ENCODE assay signal across 8 cellular contexts in genomic region chr2:27583390-27583915, GRCh38. TPM values are rescaled to one million over a fixed set of nuclear protein-coding genes. Genes with fewer than 3 reads are reported as not detected.
A peak's percentile ranks its signal among the peaks of the same experiment; 100 is the strongest.
DNase-seq lines count a peak whose midpoint lies in the region; FAIRE-seq and TF ChIP-seq lines count a peak whose summit lies in the region.

No MANE protein-coding gene starts in this region.

- H3K4me1 ChIP-seq in CD4-positive, alpha-beta memory T cell (ENCODE audit: insufficient read depth, low read length): peaks cover 50% of the 10 kb centered on the region
- H3K4me1 ChIP-seq in ascending aorta (peaks cover 0 to 17% of the 10 kb centered on the region in 2 donors), liver (ENCODE audit: control insufficient read depth in 4 of 4, insufficient read depth in 4 of 4, low read length in 3 of 4) (peaks cover 5 to 20% (median 9%) of the 10 kb centered on the region in 4 donors), transverse colon (peaks cover 11 to 33% (median 16%) of the 10 kb centered on the region in 4 donors)

- H3K9ac ChIP-seq in liver (ENCODE audit: low read depth in 1 of 2, low read length in 2 of 2): peak overlapping the region; percentile 27 to 66

- no peaks in the 10 kb centered on the region for H3K9me3 ChIP-seq in CD4-positive, alpha-beta memory T cell (ENCODE audit: control insufficient read depth in 1 of 2, low read length in 2 of 2)
- peaks cover 3 to 17% of the 10 kb centered on the region in 2 donors for H3K9me3 ChIP-seq in ascending aorta
- peaks cover 6 to 15% (median 13%) of the 10 kb centered on the region in 4 donors for H3K9me3 ChIP-seq in liver (ENCODE audit: control insufficient read depth in 4 of 4, low read length in 3 of 4)
- no peaks in the 10 kb centered on the region for H3K9me3 ChIP-seq in transverse colon

- H3K4me1 Mint-ChIP-seq in CD4-positive, alpha-beta memory T cell: peaks cover 40 to 73% (median 51%) of the 10 kb centered on the region in 4 donors

- no peak for FAIRE-seq in urothelium cell line (lab: Jason Lieb, UNC)

- CTCF ChIA-PET in CD4-positive, alpha-beta memory T cell (lab: Charles Lee; ENCODE audit: partially characterized antibody): no interaction called here

- in situ Hi-C loops in transverse colon (cut with MboI; ENCODE audit: low pct_ligation_motif_present in 1 of 4, low pct_unique_long_range_greater_than_20kb in 1 of 4, low sequenced_read_pairs in 3 of 4): no loop called here

- no peak for TF ChIP-seq EP300 in transverse colon (IDR thresholded peaks at IDR 0.05; ENCODE audit: low read depth)

- H3K27ac ChIP-seq in CD4-positive, alpha-beta memory T cell (ENCODE audit: low read depth, low read length): peak overlapping the region; percentile 70
- peak overlapping the region; percentile 56 for H3K27ac ChIP-seq in HL-60 (replicated peaks)
- peak overlapping the region; percentile 61 to 74 for H3K27ac ChIP-seq in ascending aorta
- peak overlapping the region; percentile 14 to 22 for H3K27ac ChIP-seq in liver (ENCODE audit: low read depth in 1 of 2, low read length in 2 of 2)
- H3K27ac ChIP-seq in transverse colon: peak overlapping the region; percentile 53 to 86 (median 78)

- TF ChIP-seq POLR2A in transverse colon (IDR thresholded peaks at IDR 0.05): no peak

- H3K27me3 ChIP-seq in CD4-positive, alpha-beta memory T cell (ENCODE audit: insufficient read depth, low read length): no peaks in the 10 kb centered on the region
- H3K27me3 ChIP-seq in HL-60 (ENCODE audit: insufficient read depth, poor library complexity, severe bottlenecking): no peaks in the 10 kb centered on the region
- no peaks in the 10 kb centered on the region for H3K27me3 ChIP-seq in ascending aorta
- H3K27me3 ChIP-seq in liver (ENCODE audit: control insufficient read depth in 4 of 4, insufficient read depth in 4 of 4, low read length in 3 of 4): no peaks in the 10 kb centered on the region
- H3K27me3 ChIP-seq in transverse colon: no peaks in the 10 kb centered on the region

- no peaks in the 10 kb centered on the region for H3K27me3 Mint-ChIP-seq in CD4-positive, alpha-beta memory T cell

- DNase-seq in CD4-positive, alpha-beta memory T cell: no peak
- DNase-seq in HL-60 (ENCODE audit: low read depth in 1 of 2, low spot score in 1 of 2): peak in 1 of 2 experiments; percentile 35
- DNase-seq in ascending aorta (ENCODE audit: low spot score in 2 of 2): no peak
- no peak for DNase-seq in transverse colon
- no peak for DNase-seq in urothelium cell line (ENCODE audit: low spot score)
- no peak for DNase-seq in GM19238 (ENCODE audit: insufficient read length, low spot score)
- no peak for DNase-seq in SKM-1 (lab: John Stamatoyannopoulos, UW; ENCODE audit: unreplicated experiment)

- H3K9me3 Mint-ChIP-seq in CD4-positive, alpha-beta memory T cell: peaks cover 0 to 6% (median 3%) of the 10 kb centered on the region in 8 donors

- 8% methylated on average over 12 of the region's 12 CpGs for WGBS in liver
- 13 to 18% methylated on average over 4 to 12 of the region's 12 CpGs for WGBS in transverse colon (ENCODE audit: low coverage in 1 of 2), 2 donors

- no peaks in the 10 kb centered on the region for H3K36me3 ChIP-seq in CD4-positive, alpha-beta memory T cell (ENCODE audit: insufficient read depth, low read length)
- no peaks in the 10 kb centered on the region for H3K36me3 ChIP-seq in ascending aorta
- H3K36me3 ChIP-seq in liver (ENCODE audit: control insufficient read depth in 4 of 4, insufficient read depth in 3 of 4, low read depth in 1 of 4, low read length in 3 of 4): no peaks in the 10 kb centered on the region
- H3K36me3 ChIP-seq in transverse colon: no peaks in the 10 kb centered on the region

- TF ChIP-seq CTCF in HL-60 (IDR thresholded peaks at IDR 0.05; ENCODE audit: insufficient read depth, low read length): no peak
- TF ChIP-seq CTCF in ascending aorta (IDR thresholded peaks at IDR 0.05): no peak
- no peak for TF ChIP-seq CTCF in liver (IDR thresholded peaks at IDR 0.05; ENCODE audit: low read depth, low read length, missing input control)
- TF ChIP-seq CTCF in transverse colon (IDR thresholded peaks at IDR 0.05): no peak

- peak overlapping the region; percentile 59 to 96 for H3K4me3 ChIP-seq in CD4-positive, alpha-beta memory T cell (ENCODE audit: low read length in 2 of 2)
- H3K4me3 ChIP-seq in HL-60 (replicated peaks; ENCODE audit: insufficient read depth, low read length) (peak overlapping the region; percentile 80), ascending aorta (peak overlapping the region; percentile 72 to 75), liver (ENCODE audit: low read depth in 1 of 3, low read length in 3 of 3) (peak overlapping the region; percentile 66 to 92 (median 67)), transverse colon (peak overlapping the region; percentile 42 to 88 (median 54))

- no peak for TF ChIP-seq RAD21 in liver (IDR thresholded peaks at IDR 0.05)

- H3K36me3 Mint-ChIP-seq in CD4-positive, alpha-beta memory T cell: peaks cover 24 to 25% of the 10 kb centered on the region in 2 donors

- POLR2A ChIA-PET in CD4-positive, alpha-beta memory T cell (lab: Charles Lee; ENCODE audit: partially characterized antibody): interaction anchor here (1.0 to 1.5 kb wide), 5 partner anchors 45 to 214 kb away, joined by 3 to 11 read pairs (median 7); partner anchors contain the start of genes CCDC121, GPN1, NRBP1 and SLC4A1AP

- peak overlapping the region; percentile 86 to 99 (median 97) for H3K27ac Mint-ChIP-seq in CD4-positive, alpha-beta memory T cell

- peak overlapping the region; percentile 90 to 100 (median 95) for H3K4me3 Mint-ChIP-seq in CD4-positive, alpha-beta memory T cell

- intact Hi-C loops in CD4-positive, alpha-beta memory T cell (cut with micrococcal nuclease): loop anchor here (1.0 to 2.0 kb wide), 2 partner anchors 95 to 152 kb away; partner anchors contain the start of gene IFT172
- intact Hi-C loops in ascending aorta (cut with DNase I) (loop anchor here (2.0 kb wide), 2 partner anchors 95 to 155 kb away; partner anchors contain the start of genes IFT172 and NRBP1), transverse colon (cut with DNase I; ENCODE audit: low total_unique reads) (loop anchor here (5.0 kb wide), 1 partner anchor 96 kb away; the partner anchor contains the start of gene IFT172)

TF ChIP-seq in liver, 16 proteins besides CTCF, POLR2A, EP300 and RAD21:
- TF ChIP-seq, protein P1, sequence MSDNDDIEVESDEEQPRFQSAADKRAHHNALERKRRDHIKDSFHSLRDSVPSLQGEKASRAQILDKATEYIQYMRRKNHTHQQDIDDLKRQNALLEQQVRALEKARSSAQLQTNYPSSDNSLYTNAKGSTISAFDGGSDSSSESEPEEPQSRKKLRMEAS (IDR thresholded peaks at IDR 0.05): peak; percentile 7
- TF ChIP-seq HNF4A (conservative IDR thresholded peaks at IDR 0.05): no peak

RNA-seq across cellular contexts. Expression of gene ZNF512, which starts 0.6 kb away (rescaled TPM):
- 10 to 100 TPM; 51.9 to 66.2 TPM for total RNA-seq in CD4-positive, alpha-beta memory T cell
- polyA plus RNA-seq in CD4-positive, alpha-beta memory T cell: 10 to 100 TPM; 36.8 to 38.5 TPM
- total RNA-seq in ascending aorta: 64.8 TPM
- 10 to 100 TPM in 1 of 2 donors, 1 to 10 TPM in 1; 8.1 to 13.0 TPM for total RNA-seq in liver
- polyA plus RNA-seq in liver: 1 to 10 TPM; 3.3 to 6.2 TPM
- total RNA-seq in transverse colon: 10 to 100 TPM in 3 of 4 donors, 1 to 10 TPM in 1; 9.2 to 33.3 (median 20.2) TPM

RNA-seq across cellular contexts. Expression of gene CCDC121, which starts 45.4 kb away (rescaled TPM):
- total RNA-seq in CD4-positive, alpha-beta memory T cell: 1 to 10 TPM; 1.3 to 2.2 TPM
- polyA plus RNA-seq in CD4-positive, alpha-beta memory T cell: 1 to 10 TPM in 1 of 2 donors, under 1 TPM in 1; 0.79 to 1.2 TPM
- total RNA-seq in ascending aorta (8.0 TPM), liver (1 to 10 TPM; 1.6 to 2.5 TPM), transverse colon (1 to 10 TPM in 2 of 4 donors, under 1 TPM in 1, not detected in 1; 0.80 to 4.3 (median 3.8) TPM)
- 1 to 10 TPM in 1 of 2 donors, under 1 TPM in 1; 0.97 to 1.2 TPM for polyA plus RNA-seq in liver

RNA-seq across cellular contexts. Expression of gene GPN1, which starts 45.4 kb away (rescaled TPM):
- 10 to 100 TPM; 28.9 to 32.8 TPM for total RNA-seq in CD4-positive, alpha-beta memory T cell
- polyA plus RNA-seq in CD4-positive, alpha-beta memory T cell: 10 to 100 TPM; 65.9 to 99.5 TPM
- 13.1 TPM for total RNA-seq in ascending aorta
- total RNA-seq in liver: 10 to 100 TPM; 12.6 to 17.2 TPM
- polyA plus RNA-seq in liver: 10 to 100 TPM; 10.7 to 12.2 TPM
- 10 to 100 TPM in 3 of 4 donors, not detected in 1; 14.6 to 24.3 (median 19.4) TPM for total RNA-seq in transverse colon

Comparison
In these comparisons a context has a peak if more than half of its experiments do, and no peak if none do; other contexts are left out.
1. H3K27ac ChIP-seq: peak in every context shown above with its lines; median percentile 78 in transverse colon; 70 in CD4-positive, alpha-beta memory T cell; 68 in ascending aorta; 56 in HL-60; 18 in liver.